ENCODE assay signal across 8 cellular contexts in the genomic region with DNA sequence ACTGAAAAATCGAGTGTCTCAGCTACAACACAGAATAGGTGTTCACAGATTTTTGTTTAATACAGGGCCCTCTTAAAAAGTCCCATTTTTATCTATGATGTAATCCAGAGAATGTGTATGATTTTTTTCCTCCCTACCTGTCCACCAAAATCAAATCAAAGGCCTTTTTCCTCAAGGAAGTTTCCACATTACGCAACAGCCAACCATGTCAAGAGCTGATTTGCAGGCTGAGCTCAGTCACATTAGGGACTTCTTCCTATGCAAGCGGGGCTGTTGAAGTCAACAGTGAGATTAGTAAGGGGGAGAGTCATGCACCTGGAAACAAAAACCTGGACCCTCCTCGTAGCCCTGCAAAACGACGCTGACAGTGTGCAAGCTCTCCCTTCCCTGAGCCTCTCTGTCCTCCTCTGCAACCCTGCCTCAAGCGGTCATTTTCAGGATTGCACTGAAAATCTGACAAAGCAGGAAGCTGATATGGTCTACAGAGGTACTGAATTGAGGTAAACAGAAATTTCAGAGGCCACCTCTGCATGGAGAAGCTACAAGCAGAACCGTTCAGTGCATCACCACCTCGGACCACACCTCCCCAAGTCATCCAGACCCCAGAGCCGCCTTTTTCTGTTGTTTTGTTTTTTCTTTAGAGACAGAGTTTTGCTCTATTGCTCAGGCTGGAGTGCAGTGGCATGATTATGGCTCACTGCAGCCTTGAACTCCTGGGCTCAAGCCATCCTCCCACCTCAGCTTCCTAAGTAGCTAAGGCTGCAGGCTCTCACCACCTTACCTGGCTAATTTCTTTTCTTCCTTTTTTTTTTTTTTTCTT. TPM values are rescaled to one million over a fixed set of nuclear protein-coding genes. Genes with fewer than 3 reads are reported as not detected.
DNase-seq lines count a peak whose midpoint lies in the region; ATAC-seq and TF ChIP-seq lines count a peak whose summit lies in the region.

No MANE protein-coding gene starts in this region.

- CTCF ChIA-PET in BJ (lab: Yijun Ruan, JAX), result interaction anchor here (0.5 to 2.0 kb wide), 11 partner anchors 11 to 407 kb away, joined by 3 to 33 read pairs (median 4); partner anchors contain the start of genes CPLX2, DRD1 and SFXN1

- DNase-seq in BJ (ENCODE audit: low read depth), result no peak
- peak; percentile 33 for DNase-seq in NCI-H226
- peak; percentile 43 to 78 for DNase-seq in activated CD4-positive, alpha-beta T cell treated with anti-CD3 and anti-CD28 coated beads for 4 hours
- DNase-seq in dermis blood vessel endothelial cell, result peak; percentile 61
- DNase-seq in myocyte (ENCODE audit: low read depth), result peak; percentile 59
- peak in 28 of 49 donors; percentile 4 to 53 (median 30) for DNase-seq in substantia nigra (lab: John Stamatoyannopoulos, UW)

- TF ChIP-seq CTCF in BJ (IDR thresholded peaks at IDR 0.05; ENCODE audit: insufficient read depth, low read depth, low read length), result peak; percentile 82

- POLR2A ChIA-PET in BJ (lab: Charles Lee), result no interaction called here

- H3K27me3 ChIP-seq in BJ (ENCODE audit: control insufficient read depth, insufficient read depth, low read length), result peaks cover 5% of the 10 kb centered on the region

- ATAC-seq in GM18870 (IDR thresholded peaks at IDR 0.05; ENCODE audit: unreplicated experiment), result peak; percentile 97
- peak; percentile 94 for ATAC-seq in HG03064 (IDR thresholded peaks at IDR 0.05; ENCODE audit: low read depth, unreplicated experiment)

- H3K4me3 ChIP-seq in BJ (ENCODE audit: low read depth, low read length), result no peak overlapping the region

- H3K27ac ChIP-seq in substantia nigra (ENCODE audit: low read depth, low read length, poor library complexity, severe bottlenecking), result no peak overlapping the region

- no peaks in the 10 kb centered on the region for H3K36me3 ChIP-seq in BJ (ENCODE audit: control insufficient read depth, insufficient read depth, low read length)

RNA-seq across cellular contexts. Expression of gene SFXN1, which starts 13.7 kb away (rescaled TPM):
- polyA plus RNA-seq in BJ (2011; rRNA removed), result 89.9 and 103 TPM in 2 replicates
- 67.2 and 83.6 TPM in 2 replicates for polyA minus RNA-seq in BJ (2011; rRNA and poly(A)+ RNA removed)
- total RNA-seq in dermis blood vessel endothelial cell (109 and 176 TPM in 2 replicates), myocyte (30.7 and 45.9 TPM in 2 replicates)
- polyA plus RNA-seq in myocyte (2012), result 35.3 TPM

RNA-seq across cellular contexts. Expression of gene DRD1, which starts 20.6 kb away (rescaled TPM):
- polyA plus RNA-seq in BJ (2011; rRNA removed), result 0.01 TPM in 1 of 2 replicates, not detected in the other
- polyA minus RNA-seq in BJ (2011; rRNA and poly(A)+ RNA removed), result not detected in 2 replicates
- total RNA-seq in dermis blood vessel endothelial cell, result not detected in 2 replicates
- total RNA-seq in myocyte, result not detected in 2 replicates
- 0.08 TPM for polyA plus RNA-seq in myocyte (2012)
